ENCODE assay signal across 19 cellular contexts in genomic region chr9:120768247-120768646, GRCh38. TPM values are rescaled to one million over a fixed set of nuclear protein-coding genes. Genes with fewer than 3 reads are reported as not detected.
DNase-seq lines count a peak whose midpoint lies in the region; ATAC-seq and TF ChIP-seq lines count a peak whose summit lies in the region.
"Had no signal": no experiment of that assay in that cellular context is flagged by ENCODE, and none has a peak within 500 bp of the region (broad histone marks: within the 10 kb centered on the region; RNA-seq: fewer than 3 reads in every experiment).

No MANE protein-coding gene starts in this region.

- H3K27ac Mint-ChIP-seq in activated T-cell treated with anti-CD3 and anti-CD28 coated beads, Interleukin-2, amount 50 U/mL, for 24 hours, result peak overlapping the region; percentile 14
- peak overlapping the region; percentile 65 for H3K27ac Mint-ChIP-seq in Caco-2 (ENCODE audit: unreplicated experiment)

- no peaks in the 10 kb centered on the region for H3K9me3 Mint-ChIP-seq in activated T-cell treated with anti-CD3 and anti-CD28 coated beads, Interleukin-2, amount 50 U/mL, for 24 hours
- no peaks in the 10 kb centered on the region for H3K9me3 Mint-ChIP-seq in activated T-cell treated with anti-CD3 and anti-CD28 coated beads, Interleukin-2, amount 50 U/mL, for 4 hours
- no peaks in the 10 kb centered on the region for H3K9me3 Mint-ChIP-seq in Caco-2 (ENCODE audit: unreplicated experiment)
- H3K9me3 Mint-ChIP-seq: activated naive CD4-positive, alpha-beta T cell treated with anti-CD3 and anti-CD28 coated beads for 36 hours had no signal

- POLR2A ChIA-PET in Caco-2 (lab: Charles Lee), result no interaction called here

- peaks cover 95% of the 10 kb centered on the region for H3K36me3 Mint-ChIP-seq in activated T-cell treated with anti-CD3 and anti-CD28 coated beads, Interleukin-2, amount 50 U/mL, for 24 hours (ENCODE audit: low read depth)
- H3K36me3 Mint-ChIP-seq in activated T-cell treated with anti-CD3 and anti-CD28 coated beads, Interleukin-2, amount 50 U/mL, for 4 hours (ENCODE audit: insufficient read depth), result peaks cover 35% of the 10 kb centered on the region
- peaks cover 68% of the 10 kb centered on the region for H3K36me3 Mint-ChIP-seq in Caco-2 (ENCODE audit: insufficient read depth, unreplicated experiment)

- H3K4me1 ChIP-seq in Caco-2, result peaks cover 42% of the 10 kb centered on the region
- H3K4me1 ChIP-seq in left lung, result peaks cover 0 to 13% of the 10 kb centered on the region in 2 donors
- H3K4me1 ChIP-seq: ascending aorta, BLaER1, HAP-1, lower lobe of right lung had no signal

- in situ Hi-C loops in GM13976 (cut with MboI; ENCODE audit: low sequenced_read_pairs, unreplicated experiment), result loop anchor here (25.0 kb wide), 2 partner anchors 294 to 619 kb away; partner anchors contain the start of genes C5 and CNTRL

- H3K9me3 ChIP-seq in Caco-2 (no peaks in the 10 kb centered on the region), WERI-Rb-1 (ENCODE audit: severe bottlenecking) (no peaks in the 10 kb centered on the region), left lung (no peaks in the 10 kb centered on the region)
- H3K9me3 ChIP-seq: ascending aorta, BLaER1, HAP-1, lower lobe of right lung had no signal

- TF ChIP-seq CTCF in Caco-2 (IDR thresholded peaks at IDR 0.05; ENCODE audit: insufficient read depth in 1 of 2, low read depth in 1 of 2, low read length in 1 of 2, severe bottlenecking in 1 of 2, unreplicated experiment in 1 of 2), result no peak
- no peak for TF ChIP-seq CTCF in WERI-Rb-1 (IDR thresholded peaks at IDR 0.05; ENCODE audit: low read depth, low read length)
- no peak for TF ChIP-seq CTCF in left lung (IDR thresholded peaks at IDR 0.05)
- no peak for TF ChIP-seq CTCF in GM13976 (IDR thresholded peaks at IDR 0.05; ENCODE audit: borderline replicate concordance, control extremely low read depth, extremely low read depth, insufficient read depth, missing control alignments)

- H3K4me3 ChIP-seq in Caco-2 (ENCODE audit: low read depth, low read length) (no peak overlapping the region), WERI-Rb-1 (ENCODE audit: low read depth, low read length) (no peak overlapping the region), left lung (no peak overlapping the region)
- H3K4me3 ChIP-seq: ascending aorta, BLaER1, dorsolateral prefrontal cortex, HAP-1, lower lobe of right lung had no signal

- ATAC-seq in activated T-cell treated with anti-CD3 and anti-CD28 coated beads, Interleukin-2, amount 50 U/mL, for 4 hours, result no peak
- ATAC-seq in left lung (peak; percentile 12), GM21515 (IDR thresholded peaks at IDR 0.05; ENCODE audit: unreplicated experiment) (no peak)

- no TSS peak for BruUV-seq in Caco-2 (replicated peaks; lab: Mats Ljungman, UMichigan)

- H3K27me3 ChIP-seq in Caco-2 (replicated peaks; ENCODE audit: control insufficient read depth, insufficient read depth, low read length), result no peaks in the 10 kb centered on the region
- no peaks in the 10 kb centered on the region for H3K27me3 ChIP-seq in WERI-Rb-1 (ENCODE audit: insufficient read depth, low read depth, severe bottlenecking)
- no peaks in the 10 kb centered on the region for H3K27me3 ChIP-seq in left lung
- H3K27me3 ChIP-seq: ascending aorta, BLaER1, dorsolateral prefrontal cortex had no signal

- H3K4me3 Mint-ChIP-seq in activated T-cell treated with anti-CD3 and anti-CD28 coated beads, Interleukin-2, amount 50 U/mL, for 24 hours, result no peak overlapping the region
- no peak overlapping the region for H3K4me3 Mint-ChIP-seq in activated T-cell treated with anti-CD3 and anti-CD28 coated beads, Interleukin-2, amount 50 U/mL, for 4 hours
- H3K4me3 Mint-ChIP-seq in Caco-2 (ENCODE audit: unreplicated experiment), result no peak overlapping the region
- H3K4me3 Mint-ChIP-seq: activated naive CD4-positive, alpha-beta T cell treated with anti-CD3 and anti-CD28 coated beads for 36 hours had no signal

- intact Hi-C loops in Caco-2 (cut with micrococcal nuclease; ENCODE audit: unreplicated experiment) (no loop called here), left lung (cut with DNase I) (no loop called here)

- H3K4me1 Mint-ChIP-seq in activated T-cell treated with anti-CD3 and anti-CD28 coated beads, Interleukin-2, amount 50 U/mL, for 24 hours (ENCODE audit: low read depth), result peaks cover 24% of the 10 kb centered on the region
- H3K4me1 Mint-ChIP-seq in activated T-cell treated with anti-CD3 and anti-CD28 coated beads, Interleukin-2, amount 50 U/mL, for 4 hours (ENCODE audit: low read depth), result peaks cover 5% of the 10 kb centered on the region
- peaks cover 33% of the 10 kb centered on the region for H3K4me1 Mint-ChIP-seq in Caco-2 (ENCODE audit: low read depth, unreplicated experiment)

- H3K27me3 Mint-ChIP-seq in activated T-cell treated with anti-CD3 and anti-CD28 coated beads, Interleukin-2, amount 50 U/mL, for 24 hours, result no peaks in the 10 kb centered on the region
- H3K27me3 Mint-ChIP-seq in activated T-cell treated with anti-CD3 and anti-CD28 coated beads, Interleukin-2, amount 50 U/mL, for 4 hours (ENCODE audit: low read depth), result no peaks in the 10 kb centered on the region
- H3K27me3 Mint-ChIP-seq in Caco-2 (ENCODE audit: insufficient read depth, unreplicated experiment), result no peaks in the 10 kb centered on the region

- no peak for DNase-seq in activated T-cell treated with anti-CD3 and anti-CD28 coated beads, Interleukin-2, amount 50 U/mL, for 24 hours
- no peak for DNase-seq in activated T-cell treated with anti-CD3 and anti-CD28 coated beads, Interleukin-2, amount 50 U/mL, for 4 hours
- DNase-seq in Caco-2, result no peak
- DNase-seq in WERI-Rb-1, result no peak
- DNase-seq in left lung, result no peak
- no peak for DNase-seq in GM13976 (ENCODE audit: low spot score)
- DNase-seq in central memory CD4-positive, alpha-beta T cell, result no peak
- DNase-seq: ACHN; activated naive CD4-positive, alpha-beta T cell treated with anti-CD3 and anti-CD28 coated beads for 36 hours; dorsolateral prefrontal cortex; kidney; lower lobe of right lung; SHP77; SW 1271 had no signal

- CTCF ChIA-PET in Caco-2 (lab: Charles Lee), result interaction anchor here (0.6 kb wide), 1 partner anchor 13 kb away, joined by 3 read pairs; no protein-coding TSS in a partner anchor

- H3K36me3 ChIP-seq in Caco-2 (ENCODE audit: control insufficient read depth, insufficient read depth, low read length) (peaks cover 3% of the 10 kb centered on the region), WERI-Rb-1 (peaks cover 80% of the 10 kb centered on the region), left lung (peaks cover 7 to 96% of the 10 kb centered on the region in 2 donors)

- H3K27ac ChIP-seq in WERI-Rb-1, result peak overlapping the region; percentile 5
- H3K27ac ChIP-seq in left lung, result peak overlapping the region in 1 of 2 donors; percentile 10
- H3K27ac ChIP-seq: ascending aorta, BLaER1, dorsolateral prefrontal cortex, KMS-11, lower lobe of right lung had no signal

RNA-seq across cellular contexts. Expression of gene FBXW2, which starts 25.0 kb away (rescaled TPM):
- 10 to 100 TPM; 66.7 to 72.7 (median 66.9) TPM for total RNA-seq in activated T-cell treated with anti-CD3 and anti-CD28 coated beads, Interleukin-2, amount 50 U/mL, for 4 hours
- total RNA-seq in Caco-2 (2022) (72.7 and 74.3 TPM in 2 replicates), left lung (10 to 100 TPM; 93.0 to 93.4 TPM)

RNA-seq across cellular contexts. Expression of gene MEGF9, which starts 54.0 kb away (rescaled TPM):
- total RNA-seq in activated T-cell treated with anti-CD3 and anti-CD28 coated beads, Interleukin-2, amount 50 U/mL, for 4 hours, result 1 to 10 TPM; 3.1 to 4.2 (median 3.4) TPM
- 2.8 and 2.9 TPM in 2 replicates for total RNA-seq in Caco-2 (2022)
- total RNA-seq in left lung, result 100 to 1,000 TPM in 1 of 2 donors, 10 to 100 TPM in 1; 75.1 to 103 TPM

Comparison
In these comparisons a context has a peak if more than half of its experiments do, and no peak if none do; other contexts are left out.
1. RNA of gene MEGF9, which starts 54.0 kb away (total RNA-seq): 75.1 to 103 TPM in left lung; 3.1 to 4.2 TPM in activated T-cell treated with anti-CD3 and anti-CD28 coated beads, Interleukin-2, amount 50 U/mL, for 4 hours and 2.8 to 2.9 TPM in Caco-2; every median in the first group is over 10 times any median in the second.